ENCODE assay signal across 1 cellular context in the genomic region with DNA sequence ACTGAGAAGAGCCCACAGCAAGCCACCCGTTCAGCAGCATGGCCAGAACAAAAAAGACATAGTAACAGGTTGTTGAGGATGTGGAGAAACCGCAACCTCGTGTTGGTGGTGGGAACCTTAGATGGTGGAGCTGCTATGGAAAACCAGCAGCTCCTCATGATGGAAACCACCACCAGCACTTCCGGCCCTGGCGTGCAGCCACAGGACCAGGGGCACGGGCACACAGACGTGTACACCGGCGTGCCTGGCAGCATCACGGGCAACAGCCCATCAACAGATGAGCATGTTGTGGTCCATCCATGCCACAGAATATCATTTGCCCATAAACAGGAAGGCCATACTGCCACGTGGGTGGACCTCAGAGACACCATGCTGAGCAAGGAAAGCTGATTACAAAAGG.
TF ChIP-seq lines count a peak whose summit lies in the region.

No MANE protein-coding gene starts in this region.

TF ChIP-seq in HCT116, 20 proteins besides CTCF, POLR2A, EP300 and RAD21 (continued from another document):
- no peak for TF ChIP-seq YY1 (IDR thresholded peaks at IDR 0.05; ENCODE audit: extremely low read depth, insufficient replicate concordance, low read depth, low read length)
- TF ChIP-seq ZNF274 (IDR thresholded peaks at IDR 0.05; ENCODE audit: low read depth, low read length): no peak
- TF ChIP-seq ELF1 (IDR thresholded peaks at IDR 0.05; ENCODE audit: borderline replicate concordance, low read depth): no peak
- no peak for TF ChIP-seq TCF7L2 (IDR thresholded peaks at IDR 0.05; ENCODE audit: borderline replicate concordance, extremely low read depth, insufficient read depth, insufficient read length)
- no peak for TF ChIP-seq EGR1 (IDR thresholded peaks at IDR 0.05; ENCODE audit: low read depth)
- no peak for TF ChIP-seq SIN3A (IDR thresholded peaks at IDR 0.05; ENCODE audit: low read depth)
- TF ChIP-seq SP1 (IDR thresholded peaks at IDR 0.05; ENCODE audit: low read depth): no peak
- TF ChIP-seq EZH2phosphoT487 (IDR thresholded peaks at IDR 0.05; ENCODE audit: borderline replicate concordance): no peak
- TF ChIP-seq SRF (IDR thresholded peaks at IDR 0.05; ENCODE audit: low read depth): no peak
